Comparison of ENCODE assay signal across 19 cellular contexts in genomic region chr2:219169950-219170654, GRCh38. TPM values are rescaled to one million over a fixed set of nuclear protein-coding genes. Genes with fewer than 3 reads are reported as not detected.
DNase-seq lines count a peak whose midpoint lies in the region; ATAC-seq, FAIRE-seq and TF ChIP-seq lines count a peak whose summit lies in the region.
"Had no signal": no experiment of that assay in that cellular context is flagged by ENCODE, and none has a peak within 500 bp of the region (broad histone marks: within the 10 kb centered on the region; RNA-seq: fewer than 3 reads in every experiment).

A gene with protein sequence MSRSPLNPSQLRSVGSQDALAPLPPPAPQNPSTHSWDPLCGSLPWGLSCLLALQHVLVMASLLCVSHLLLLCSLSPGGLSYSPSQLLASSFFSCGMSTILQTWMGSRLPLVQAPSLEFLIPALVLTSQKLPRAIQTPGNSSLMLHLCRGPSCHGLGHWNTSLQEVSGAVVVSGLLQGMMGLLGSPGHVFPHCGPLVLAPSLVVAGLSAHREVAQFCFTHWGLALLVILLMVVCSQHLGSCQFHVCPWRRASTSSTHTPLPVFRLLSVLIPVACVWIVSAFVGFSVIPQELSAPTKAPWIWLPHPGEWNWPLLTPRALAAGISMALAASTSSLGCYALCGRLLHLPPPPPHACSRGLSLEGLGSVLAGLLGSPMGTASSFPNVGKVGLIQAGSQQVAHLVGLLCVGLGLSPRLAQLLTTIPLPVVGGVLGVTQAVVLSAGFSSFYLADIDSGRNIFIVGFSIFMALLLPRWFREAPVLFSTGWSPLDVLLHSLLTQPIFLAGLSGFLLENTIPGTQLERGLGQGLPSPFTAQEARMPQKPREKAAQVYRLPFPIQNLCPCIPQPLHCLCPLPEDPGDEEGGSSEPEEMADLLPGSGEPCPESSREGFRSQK (minus strand): TSS chr2:219170029. CDS start chr2:219169984, 45 bp downstream.

- POLR2A ChIA-PET in CD8-positive, alpha-beta T cell (lab: Charles Lee) = interaction anchor here (0.9 to 1.9 kb wide), 4 partner anchors 10 to 49 kb away, joined by 3 to 10 read pairs (median 4); partner anchors contain the start of genes ABCB6, NHEJ1 and ZFAND2B

- H3K9me3 ChIP-seq in CD8-positive, alpha-beta T cell (ENCODE audit: low read length) = no peaks in the 10 kb centered on the region
- H3K9me3 ChIP-seq in gastroesophageal sphincter (no peaks in the 10 kb centered on the region), gastrocnemius medialis (no peaks in the 10 kb centered on the region), BE2C (no peaks in the 10 kb centered on the region)
- H3K9me3 ChIP-seq: thoracic aorta had no signal

- H3K4me3 Mint-ChIP-seq in CD8-positive, alpha-beta T cell = no peak within 1 kb of the TSS
- H3K4me3 Mint-ChIP-seq: activated naive CD8-positive, alpha-beta T cell treated with anti-CD3 and anti-CD28 coated beads, Interleukin-2, amount 50 U/mL, for 24 hours had no signal

- 81 to 89% methylated on average over 3 to 8 of the region's 10 CpGs for WGBS in gastroesophageal sphincter (ENCODE audit: low coverage in 1 of 2), 2 donors

- H3K27me3 Mint-ChIP-seq in CD8-positive, alpha-beta T cell (ENCODE audit: low read depth) = no peaks in the 10 kb centered on the region
- H3K27me3 Mint-ChIP-seq: activated naive CD8-positive, alpha-beta T cell treated with anti-CD3 and anti-CD28 coated beads, Interleukin-2, amount 50 U/mL, for 24 hours had no signal

- peaks cover 14% of the 10 kb centered on the region for H3K4me1 ChIP-seq in CD8-positive, alpha-beta T cell (ENCODE audit: insufficient read depth, low read length)
- H3K4me1 ChIP-seq in gastroesophageal sphincter (peaks cover 0 to 24% (median 14%) of the 10 kb centered on the region in 3 donors), gastrocnemius medialis (peaks cover 6 to 10% of the 10 kb centered on the region in 2 donors), BE2C (no peaks in the 10 kb centered on the region)
- H3K4me1 ChIP-seq: foreskin keratinocyte had no signal

- no peak for TF ChIP-seq CTCF in CD8-positive, alpha-beta T cell (IDR thresholded peaks at IDR 0.05)
- TF ChIP-seq CTCF in gastroesophageal sphincter (IDR thresholded peaks at IDR 0.05) (no peak), gastrocnemius medialis (IDR thresholded peaks at IDR 0.05 in 4 of 5, conservative IDR thresholded peaks at IDR 0.05 in 1 of 5) (no peak), BE2C (IDR thresholded peaks at IDR 0.05; ENCODE audit: low read depth, low read length) (no peak), D721Med (IDR thresholded peaks at IDR 0.05; ENCODE audit: insufficient read depth, missing control alignments) (no peak)

- no peak for ATAC-seq in CD8-positive, alpha-beta T cell
- ATAC-seq in gastroesophageal sphincter (no peak), gastrocnemius medialis (no peak), HG03432 (IDR thresholded peaks at IDR 0.05; ENCODE audit: unreplicated experiment) (no peak)
- ATAC-seq: activated naive CD8-positive, alpha-beta T cell treated with anti-CD3 and anti-CD28 coated beads, Interleukin-2, amount 50 U/mL, for 24 hours; foreskin keratinocyte had no signal

- CTCF ChIA-PET in CD8-positive, alpha-beta T cell (lab: Charles Lee) = interaction anchor here (0.6 to 9.4 kb wide), 21 partner anchors 13 to 217 kb away, joined by 3 to 215 read pairs (median 5); partner anchors contain the start of genes ABCB6, ANKZF1, DNAJB2 and NHEJ1

- peaks cover 18% of the 10 kb centered on the region for H3K4me1 Mint-ChIP-seq in CD8-positive, alpha-beta T cell (ENCODE audit: low read depth)

- H3K27me3 ChIP-seq in CD8-positive, alpha-beta T cell (ENCODE audit: insufficient read depth, low read length) = no peaks in the 10 kb centered on the region
- no peaks in the 10 kb centered on the region for H3K27me3 ChIP-seq in gastroesophageal sphincter
- no peaks in the 10 kb centered on the region for H3K27me3 ChIP-seq in gastrocnemius medialis
- H3K27me3 ChIP-seq in BE2C = no peaks in the 10 kb centered on the region
- H3K27me3 ChIP-seq: foreskin keratinocyte had no signal

- peak within 1 kb of the TSS; percentile 37 for H3K27ac Mint-ChIP-seq in CD8-positive, alpha-beta T cell
- H3K27ac Mint-ChIP-seq: activated naive CD8-positive, alpha-beta T cell treated with anti-CD3 and anti-CD28 coated beads, Interleukin-2, amount 50 U/mL, for 24 hours had no signal

- H3K36me3 Mint-ChIP-seq in CD8-positive, alpha-beta T cell = peaks cover 40% of the 10 kb centered on the region

- no peaks in the 10 kb centered on the region for H3K9me3 Mint-ChIP-seq in CD8-positive, alpha-beta T cell
- H3K9me3 Mint-ChIP-seq: activated naive CD8-positive, alpha-beta T cell treated with anti-CD3 and anti-CD28 coated beads, Interleukin-2, amount 50 U/mL, for 24 hours had no signal

- in situ Hi-C loops in gastrocnemius medialis (cut with MboI; ENCODE audit: low sequenced_read_pairs in 4 of 4) = loop anchor here (5.0 to 25.0 kb wide), 3 partner anchors 37 to 125 kb away; partner anchors contain the start of genes ZFAND2B (in 2 of the 4) and DNAJB2 (in 1 of the 4)

- FAIRE-seq in GM18507 (lab: Jason Lieb, UNC) (peak; percentile 12), D721Med (lab: Jason Lieb, UNC) (no peak)

- H3K4me3 ChIP-seq in CD8-positive, alpha-beta T cell (ENCODE audit: low read depth, low read length) = no peak within 1 kb of the TSS
- no peak within 1 kb of the TSS for H3K4me3 ChIP-seq in gastroesophageal sphincter
- no peak within 1 kb of the TSS for H3K4me3 ChIP-seq in gastrocnemius medialis
- no peak within 1 kb of the TSS for H3K4me3 ChIP-seq in BE2C (ENCODE audit: low read depth, low read length)
- H3K4me3 ChIP-seq: GM23248, thoracic aorta had no signal

- TF ChIP-seq POLR2A in gastroesophageal sphincter (IDR thresholded peaks at IDR 0.05) (no peak), gastrocnemius medialis (IDR thresholded peaks at IDR 0.05) (no peak)

- no peak for DNase-seq in CD8-positive, alpha-beta T cell
- no peak for DNase-seq in GM18507 (ENCODE audit: extremely low spot score, insufficient read length, low read depth)
- DNase-seq in gastrocnemius medialis = no peak
- no peak for DNase-seq in T-helper 1 cell
- DNase-seq in BE2C = no peak
- DNase-seq in D721Med (ENCODE audit: insufficient read length, low spot score) = no peak
- DNase-seq: activated naive CD8-positive, alpha-beta T cell treated with anti-CD3 and anti-CD28 coated beads, Interleukin-2, amount 50 U/mL, for 24 hours; dermis blood vessel endothelial cell; foreskin keratinocyte; GM23248; KG1; midbrain; NCI-H2081; NCI-H524 treated with DMSO at 0.1 percent for 48 hours; SW 1271 had no signal

- H3K27ac ChIP-seq in CD8-positive, alpha-beta T cell (ENCODE audit: low read depth, low read length) = no peak within 1 kb of the TSS
- H3K27ac ChIP-seq in gastroesophageal sphincter (peak within 1 kb of the TSS in 3 of 4 donors; percentile 61 to 83 (median 76)), gastrocnemius medialis (peak within 1 kb of the TSS; percentile 68 to 84 (median 76))
- H3K27ac ChIP-seq: epithelial cell of prostate, foreskin keratinocyte had no signal

- peaks cover 11% of the 10 kb centered on the region for H3K36me3 ChIP-seq in CD8-positive, alpha-beta T cell (ENCODE audit: insufficient read depth, low read length)
- H3K36me3 ChIP-seq in gastroesophageal sphincter (peaks cover 0 to 35% of the 10 kb centered on the region in 2 donors), gastrocnemius medialis (peaks cover 0 to 33% of the 10 kb centered on the region in 2 donors), BE2C (peaks cover 7% of the 10 kb centered on the region)

- intact Hi-C loops in CD8-positive, alpha-beta T cell (cut with DNase I, micrococcal nuclease) = loop anchor here in 1 of 2 experiments (2.0 kb wide), 1 partner anchor 41 kb away; no protein-coding TSS in a partner anchor
- intact Hi-C loops in gastrocnemius medialis (cut with DNase I; ENCODE audit: low total_unique reads) = loop anchor here (10.0 kb wide), 1 partner anchor 325 kb away; the partner anchor contains the start of gene GMPPA

- TF ChIP-seq EP300 in gastroesophageal sphincter (IDR thresholded peaks at IDR 0.05) = no peak

RNA-seq across cellular contexts. Expression of the gene that starts here (rescaled TPM):
- total RNA-seq in CD8-positive, alpha-beta T cell = under 1 TPM; 0.73 to 0.94 TPM
- total RNA-seq in gastroesophageal sphincter = 1 to 10 TPM in 1 of 4 donors, under 1 TPM in 2, not detected in 1; 0.23 to 1.1 (median 0.27) TPM
- total RNA-seq in gastrocnemius medialis = 1 to 10 TPM in 1 of 4 donors, under 1 TPM in 1, not detected in 2; 0.11 to 1.5 TPM
- 4.2 TPM for polyA plus RNA-seq in BE2C (2012; ENCODE audit: insufficient read depth, insufficient read length, low read depth)
